Comparison of ENCODE assay signal across 8 cellular contexts in genomic region chr9:137070906-137071275, GRCh38.
A peak's percentile ranks its signal among the peaks of the same experiment; 100 is the strongest.
DNase-seq lines count a peak whose midpoint lies in the region; ATAC-seq and TF ChIP-seq lines count a peak whose summit lies in the region.

No MANE protein-coding gene starts in this region.

- H3K4me1 ChIP-seq in Loucy (ENCODE audit: insufficient read depth, low read length, poor library complexity, severe bottlenecking), result peaks cover 24% of the 10 kb centered on the region
- peaks cover 12% of the 10 kb centered on the region for H3K4me1 ChIP-seq in iPS-20b (ENCODE audit: insufficient read depth, low read length)

- no peaks in the 10 kb centered on the region for H3K9me3 Mint-ChIP-seq in activated T-cell treated with anti-CD3 and anti-CD28 coated beads, Interleukin-2, amount 50 U/mL, for 24 hours
- no peaks in the 10 kb centered on the region for H3K9me3 Mint-ChIP-seq in stimulated activated naive CD8-positive, alpha-beta T cell treated with anti-CD3 and anti-CD28 coated beads, Interleukin-15, amount 100 ng/mL, for 72 hours

- peaks cover 54% of the 10 kb centered on the region for H3K79me2 ChIP-seq in Loucy (ENCODE audit: insufficient read depth, low read length)

- H3K27ac ChIP-seq in angular gyrus (ENCODE audit: low read depth, low read length) (peak overlapping the region; percentile 96), iPS-20b (ENCODE audit: low read length) (no peak overlapping the region)

- H3K4me3 ChIP-seq in Loucy (ENCODE audit: low read length, poor library complexity, severe bottlenecking) (peak overlapping the region; percentile 87), iPS-20b (ENCODE audit: low read length) (peak overlapping the region; percentile 56)

- no peak for ATAC-seq in stimulated activated naive CD8-positive, alpha-beta T cell treated with anti-CD3 and anti-CD28 coated beads, Interleukin-15, amount 100 ng/mL, for 72 hours
- no peak for ATAC-seq in HG02970 (IDR thresholded peaks at IDR 0.05; ENCODE audit: low FRiP score, unreplicated experiment)

- no peak for DNase-seq in activated T-cell treated with anti-CD3 and anti-CD28 coated beads, Interleukin-2, amount 50 U/mL, for 24 hours
- DNase-seq in activated T-cell treated with anti-CD3 and anti-CD28 coated beads, Interleukin-2, amount 50 U/mL, for 48 hours, result no peak
- no peak for DNase-seq in stimulated activated naive CD8-positive, alpha-beta T cell treated with anti-CD3 and anti-CD28 coated beads, Interleukin-15, amount 100 ng/mL, for 72 hours
- DNase-seq in HCEC 1CT, result no peak

- peak overlapping the region; percentile 98 for H3K4me2 ChIP-seq in Loucy (ENCODE audit: low read depth, low read length, poor library complexity, severe bottlenecking)

- H2AFZ ChIP-seq in Loucy (ENCODE audit: low read length), result peak overlapping the region; percentile 67; the same call in 1 of the 2 replicates

- H3K27me3 ChIP-seq in Loucy (ENCODE audit: insufficient read depth, low read length, poor library complexity, severe bottlenecking), result no peaks in the 10 kb centered on the region
- H3K27me3 ChIP-seq in iPS-20b (ENCODE audit: insufficient read depth, low read length), result peaks cover 33% of the 10 kb centered on the region

- H3K9me2 ChIP-seq in Loucy (replicated peaks; ENCODE audit: low read depth, low read length), result no peaks in the 10 kb centered on the region

- H3F3A ChIP-seq in Loucy (ENCODE audit: low read depth), result 0 out of 2 replicates have a peak, but pooled peaks cover 3% of the 10 kb centered on the region

- peaks cover 6% of the 10 kb centered on the region for H3K27me3 Mint-ChIP-seq in activated T-cell treated with anti-CD3 and anti-CD28 coated beads, Interleukin-2, amount 50 U/mL, for 24 hours
- H3K27me3 Mint-ChIP-seq in stimulated activated naive CD8-positive, alpha-beta T cell treated with anti-CD3 and anti-CD28 coated beads, Interleukin-15, amount 100 ng/mL, for 72 hours, result no peaks in the 10 kb centered on the region

- H3K9ac ChIP-seq in Loucy (ENCODE audit: low read depth, low read length, poor library complexity, severe bottlenecking), result peak overlapping the region; percentile 93
- peak overlapping the region; percentile 41; the same call in 1 of the 2 replicates for H3K9ac ChIP-seq in iPS-20b (ENCODE audit: low read depth, low read length)

- H3K36me3 ChIP-seq in Loucy (ENCODE audit: insufficient read depth, low read length) (no peaks in the 10 kb centered on the region), iPS-20b (ENCODE audit: insufficient read depth, low read depth, low read length) (no peaks in the 10 kb centered on the region)

- peaks cover 33% of the 10 kb centered on the region for H4K20me1 ChIP-seq in Loucy (ENCODE audit: insufficient read depth, low read length, poor library complexity, severe bottlenecking)

- no peak for TF ChIP-seq CTCF in Loucy (conservative IDR thresholded peaks at IDR 0.05; ENCODE audit: low read length)

- H3K9me3 ChIP-seq in Loucy (ENCODE audit: insufficient read depth, low read depth, low read length) (no peaks in the 10 kb centered on the region), iPS-20b (ENCODE audit: insufficient read depth, low read depth, low read length) (no peaks in the 10 kb centered on the region)

- H3K36me3 Mint-ChIP-seq in activated T-cell treated with anti-CD3 and anti-CD28 coated beads, Interleukin-2, amount 50 U/mL, for 24 hours (ENCODE audit: low read depth), result no peaks in the 10 kb centered on the region

- peak overlapping the region; percentile 66 for H3K27ac Mint-ChIP-seq in activated T-cell treated with anti-CD3 and anti-CD28 coated beads, Interleukin-2, amount 50 U/mL, for 24 hours
- H3K27ac Mint-ChIP-seq in stimulated activated naive CD8-positive, alpha-beta T cell treated with anti-CD3 and anti-CD28 coated beads, Interleukin-15, amount 100 ng/mL, for 72 hours, result peak overlapping the region; percentile 45 to 87

- peak overlapping the region; percentile 72 for H3K4me3 Mint-ChIP-seq in activated T-cell treated with anti-CD3 and anti-CD28 coated beads, Interleukin-2, amount 50 U/mL, for 24 hours
- H3K4me3 Mint-ChIP-seq in stimulated activated naive CD8-positive, alpha-beta T cell treated with anti-CD3 and anti-CD28 coated beads, Interleukin-15, amount 100 ng/mL, for 72 hours, result peak overlapping the region; percentile 83 to 86

- H3K4me1 Mint-ChIP-seq in activated T-cell treated with anti-CD3 and anti-CD28 coated beads, Interleukin-2, amount 50 U/mL, for 24 hours (ENCODE audit: low read depth), result peaks cover 14% of the 10 kb centered on the region
- peaks cover 38% of the 10 kb centered on the region for H3K4me1 Mint-ChIP-seq in stimulated activated naive CD8-positive, alpha-beta T cell treated with anti-CD3 and anti-CD28 coated beads, Interleukin-15, amount 100 ng/mL, for 72 hours
